In genomic region chrX:154804957-154805695, GRCh38 we compare ENCODE assay signal across 8 cellular contexts. TPM values are rescaled to one million over a fixed set of nuclear protein-coding genes. Genes with fewer than 3 reads are reported as not detected.
DNase-seq lines count a peak whose midpoint lies in the region; ATAC-seq and TF ChIP-seq lines count a peak whose summit lies in the region.

Gene MPP1, minus strand, starts transcription at chrX:154805485. Its CDS starts 112 bp downstream, at chrX:154805373.

- TF ChIP-seq CTCF in left ventricle myocardium inferior (IDR thresholded peaks at IDR 0.05; ENCODE audit: borderline replicate concordance) = no peak
- TF ChIP-seq CTCF in prostate gland (IDR thresholded peaks at IDR 0.05) = no peak
- no peak for TF ChIP-seq CTCF in upper lobe of right lung (IDR thresholded peaks at IDR 0.05)

- in situ Hi-C loops in G401 (cut with HindIII; ENCODE audit: low sequenced_read_pairs) = no loop called here

- H3K9me3 ChIP-seq in T-helper 17 cell (ENCODE audit: control insufficient read depth, low read length, poor library complexity, severe bottlenecking) (no peaks in the 10 kb centered on the region), left ventricle myocardium inferior (replicated peaks) (no peaks in the 10 kb centered on the region), prostate gland (no peaks in the 10 kb centered on the region), upper lobe of right lung (no peaks in the 10 kb centered on the region)

- H3K36me3 ChIP-seq in left ventricle myocardium inferior = no peaks in the 10 kb centered on the region
- H3K36me3 ChIP-seq in prostate gland = no peaks in the 10 kb centered on the region
- no peaks in the 10 kb centered on the region for H3K36me3 ChIP-seq in upper lobe of right lung

- peak within 1 kb of the TSS; percentile 84 for H3K4me3 Mint-ChIP-seq in T-helper 17 cell

- DNase-seq in G401 (ENCODE audit: low spot score) = peak; percentile 81
- peak; percentile 53 to 54 for DNase-seq in Kasumi-1 (lab: John Stamatoyannopoulos, UW)
- peak; percentile 59 to 74 (median 63) for DNase-seq in T-helper 17 cell
- DNase-seq in amniotic epithelial cell (ENCODE audit: low read depth) = peak; percentile 65
- DNase-seq in left ventricle myocardium inferior = peak; percentile 75
- peak; percentile 56 for DNase-seq in prostate gland (ENCODE audit: low spot score)
- peak; percentile 88 for DNase-seq in upper lobe of right lung

- H3K27ac Mint-ChIP-seq in T-helper 17 cell = no peak within 1 kb of the TSS

- ATAC-seq in GM21825 (IDR thresholded peaks at IDR 0.05; ENCODE audit: unreplicated experiment) = peak; percentile 89
- ATAC-seq in T-helper 17 cell = peak; percentile 99
- ATAC-seq in upper lobe of right lung = peak; percentile 100

- peak; percentile 36 for TF ChIP-seq POLR2A in prostate gland (IDR thresholded peaks at IDR 0.05)

- H3K4me3 ChIP-seq in left ventricle myocardium inferior = peak within 1 kb of the TSS; percentile 77
- H3K4me3 ChIP-seq in prostate gland = peak within 1 kb of the TSS; percentile 47 to 52
- H3K4me3 ChIP-seq in upper lobe of right lung = peak within 1 kb of the TSS; percentile 65

- no peaks in the 10 kb centered on the region for H3K36me3 Mint-ChIP-seq in T-helper 17 cell (ENCODE audit: low read depth)

- peaks cover 24% of the 10 kb centered on the region for H3K4me1 ChIP-seq in left ventricle myocardium inferior
- no peaks in the 10 kb centered on the region for H3K4me1 ChIP-seq in prostate gland (replicated peaks)
- peaks cover 8% of the 10 kb centered on the region for H3K4me1 ChIP-seq in upper lobe of right lung

- peak within 1 kb of the TSS; percentile 81 for H3K27ac ChIP-seq in left ventricle myocardium inferior (replicated peaks)
- peak within 1 kb of the TSS; percentile 46 to 67 for H3K27ac ChIP-seq in prostate gland
- H3K27ac ChIP-seq in upper lobe of right lung = peak within 1 kb of the TSS; percentile 75

- H3K4me1 Mint-ChIP-seq in T-helper 17 cell = peaks cover 3% of the 10 kb centered on the region

- H3K27me3 Mint-ChIP-seq in T-helper 17 cell = no peaks in the 10 kb centered on the region

- 1% methylated on average over 17 of the region's 65 CpGs for WGBS in prostate gland

- H3K27me3 ChIP-seq in left ventricle myocardium inferior (ENCODE audit: low read depth) (no peaks in the 10 kb centered on the region), prostate gland (replicated peaks; ENCODE audit: insufficient read depth) (no peaks in the 10 kb centered on the region), upper lobe of right lung (no peaks in the 10 kb centered on the region)

- intact Hi-C loops in left ventricle myocardium inferior (cut with micrococcal nuclease) (no loop called here), prostate gland (cut with DNase I) (no loop called here), upper lobe of right lung (cut with DNase I) (no loop called here)

RNA-seq across cellular contexts. Expression of gene MPP1, which starts in this region (rescaled TPM):
- total RNA-seq in G401 (2014; rRNA removed; shearing (Covaris generic)) = 13.0 and 13.4 TPM in 2 replicates
- 10 to 100 TPM in 1 of 2 donors, 1 to 10 TPM in 1; 9.0 to 75.0 TPM for total RNA-seq in T-helper 17 cell
- total RNA-seq in left ventricle myocardium inferior = 32.9 TPM
- total RNA-seq in prostate gland = 10 to 100 TPM; 38.2 to 43.6 TPM
- 45.3 TPM for total RNA-seq in upper lobe of right lung

Comparison
In these comparisons a context has a peak if more than half of its experiments do, and no peak if none do; other contexts are left out.
1. Peak in every context shown above with its lines: DNase-seq, ATAC-seq, H3K4me3 ChIP-seq and H3K27ac ChIP-seq.